Comparison of ENCODE assay signal across 20 cellular contexts in genomic region chr3:11438636-11439035, GRCh38.
DNase-seq lines count a peak whose midpoint lies in the region; ATAC-seq and TF ChIP-seq lines count a peak whose summit lies in the region.
"Had no signal": no experiment of that assay in that cellular context is flagged by ENCODE, and none has a peak within 500 bp of the region (broad histone marks: within the 10 kb centered on the region; RNA-seq: fewer than 3 reads in every experiment).

No MANE protein-coding gene starts in this region.

- in situ Hi-C loops in astrocyte of the spinal cord (cut with HindIII; ENCODE audit: low sequenced_read_pairs) = no loop called here

- H3K4me3 ChIP-seq in astrocyte of the spinal cord (ENCODE audit: low read depth, low read length) (no peak overlapping the region), right cardiac atrium (ENCODE audit: low read length) (no peak overlapping the region), ovary (no peak overlapping the region), Karpas-422 (ENCODE audit: low read length) (no peak overlapping the region)
- H3K4me3 ChIP-seq: GM23338, mucosa of descending colon, pancreas, Peyer's patch had no signal

- H3K9me3 ChIP-seq in right cardiac atrium (ENCODE audit: control insufficient read depth, low read length) = no peaks in the 10 kb centered on the region
- H3K9me3 ChIP-seq in ovary = no peaks in the 10 kb centered on the region
- H3K9me3 ChIP-seq in Karpas-422 (ENCODE audit: low read length) = no peaks in the 10 kb centered on the region
- H3K9me3 ChIP-seq: mucosa of descending colon, pancreas, Peyer's patch had no signal

- H3K27ac ChIP-seq in right cardiac atrium (ENCODE audit: low read length) (no peak overlapping the region), ovary (peak overlapping the region in 1 of 2 donors; percentile 45), Karpas-422 (ENCODE audit: low read length) (no peak overlapping the region)
- H3K27ac ChIP-seq: pancreas, Peyer's patch had no signal

- no peak for TF ChIP-seq EP300 in ovary (IDR thresholded peaks at IDR 0.05)

- H3K27me3 ChIP-seq in right cardiac atrium (ENCODE audit: control insufficient read depth, insufficient read depth) = no peaks in the 10 kb centered on the region
- no peaks in the 10 kb centered on the region for H3K27me3 ChIP-seq in ovary
- H3K27me3 ChIP-seq in Karpas-422 (ENCODE audit: low read length) = no peaks in the 10 kb centered on the region
- H3K27me3 ChIP-seq: pancreas, Peyer's patch had no signal

- H4K20me1 ChIP-seq in Karpas-422 (ENCODE audit: insufficient read depth, low read depth, low read length) = no peaks in the 10 kb centered on the region

- DNase-seq in Daoy (ENCODE audit: low read depth) (peak; percentile 6), astrocyte of the spinal cord (ENCODE audit: low read depth, low spot score) (peak; percentile 74), right cardiac atrium (peak in 2 of 3 donors; percentile 36 to 72), ovary (peak; percentile 60 to 68 (median 63)), NCI-H2107 treated with DMSO at 0.1 percent for 48 hours (lab: John Stamatoyannopoulos, UW; ENCODE audit: unreplicated experiment) (no peak), Karpas-422 (no peak)
- DNase-seq: activated T-cell treated with anti-CD3 and anti-CD28 coated beads, Interleukin-2, amount 50 U/mL, for 24 hours; caudate nucleus; COR-L47; islet precursor cell; Kasumi-1; mucosa of descending colon; NCI-H1105 treated with DMSO at 0.1 percent for 48 hours; pancreas; Peyer's patch; stimulated activated CD4-positive, alpha-beta T cell treated with anti-CD3 and anti-CD28 coated beads, Interleukin-15, amount 100 ng/mL, for 24 hours had no signal

- intact Hi-C loops in right cardiac atrium (cut with DNase I) = no loop called here
- intact Hi-C loops in ovary (cut with DNase I) = loop anchor here in 2 of 4 donors (10.0 kb wide), 2 partner anchors 54 to 156 kb away; no protein-coding TSS in a partner anchor

- H2AFZ ChIP-seq in Karpas-422 (ENCODE audit: low read length) = no peak overlapping the region
- H2AFZ ChIP-seq: GM23338 had no signal

- TF ChIP-seq POLR2A in ovary (IDR thresholded peaks at IDR 0.05) = no peak

- H3K4me1 ChIP-seq in right cardiac atrium (ENCODE audit: control insufficient read depth, insufficient read depth, low read length) = no peaks in the 10 kb centered on the region
- H3K4me1 ChIP-seq in ovary (ENCODE audit: insufficient read depth) = peaks cover 6% of the 10 kb centered on the region
- peaks cover 4% of the 10 kb centered on the region for H3K4me1 ChIP-seq in Karpas-422 (ENCODE audit: low read length)

- no peaks in the 10 kb centered on the region for H3K36me3 ChIP-seq in ovary
- H3K36me3 ChIP-seq in Karpas-422 (ENCODE audit: insufficient read depth, low read length) = no peaks in the 10 kb centered on the region
- H3K36me3 ChIP-seq: pancreas, Peyer's patch had no signal

- H3K4me2 ChIP-seq in Karpas-422 (ENCODE audit: low read depth, low read length, poor library complexity, severe bottlenecking) = no peak overlapping the region
- H3K4me2 ChIP-seq: GM23338 had no signal

- TF ChIP-seq CTCF in astrocyte of the spinal cord (IDR thresholded peaks at IDR 0.05; ENCODE audit: low read depth, low read length) = peak; percentile 23
- no peak for TF ChIP-seq CTCF in ovary (IDR thresholded peaks at IDR 0.05)

- no peaks in the 10 kb centered on the region for H3K9me2 ChIP-seq in Karpas-422 (replicated peaks; ENCODE audit: insufficient read depth, low read length)

- WGBS in right cardiac atrium = 43% methylated on average over 2 of the region's 2 CpGs
- 5 to 14% (median 14%) methylated on average over 2 of the region's 2 CpGs for WGBS in ovary, 3 donors

- no peaks in the 10 kb centered on the region for H3K79me2 ChIP-seq in Karpas-422 (ENCODE audit: low read length)

- H3K9ac ChIP-seq in Karpas-422 (ENCODE audit: low read length) = no peak overlapping the region

- peak; percentile 56 to 65 for ATAC-seq in right cardiac atrium
- no peak for ATAC-seq in GM18909 (IDR thresholded peaks at IDR 0.05; ENCODE audit: poor library complexity, unreplicated experiment)
- ATAC-seq in esophagus mucosa = no peak
- ATAC-seq: activated naive CD4-positive, alpha-beta T cell treated with anti-CD3 and anti-CD28 coated beads, Interleukin-2, amount 50 U/mL, for 72 hours; GM23338; mucosa of descending colon; pancreas had no signal

Comparison
In these comparisons a context has a peak if more than half of its experiments do, and no peak if none do; other contexts are left out.
1. DNase-seq: peak in Daoy (single experiment), astrocyte of the spinal cord (single experiment), right cardiac atrium (2 of 3) and ovary (5 of 5); none in NCI-H2107 treated with DMSO at 0.1 percent for 48 hours (single experiment) and Karpas-422 (single experiment).
2. ATAC-seq: peak in right cardiac atrium (2 of 2); none in GM18909 (single experiment) and esophagus mucosa (single experiment).